Comparison of ENCODE assay signal across 1 cellular context in genomic region chr4:55853484-55854046, GRCh38.
A peak's percentile ranks its signal among the peaks of the same experiment; 100 is the strongest.
TF ChIP-seq lines count a peak whose summit lies in the region.

EXOC1 (plus strand) TSS chr4:55853648; CDS start chr4:55858324, 4,676 bp downstream.

TF ChIP-seq in HepG2, 621 proteins besides CTCF, POLR2A, EP300 and RAD21 (continued from another document and continues in another):
- TF ChIP-seq, protein P1, sequence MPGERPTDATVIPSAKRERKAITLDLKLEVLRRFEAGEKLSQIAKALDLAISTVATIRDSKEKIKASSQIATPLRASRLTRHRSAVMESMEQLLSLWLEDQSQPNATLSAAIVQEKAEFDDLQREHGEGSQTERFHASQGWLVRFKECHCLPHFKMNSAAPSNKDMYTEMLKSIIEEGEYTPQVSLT (CRISPR knock-in tag; IDR thresholded peaks at IDR 0.05; ENCODE audit: borderline replicate concordance, low read depth): no peak
- TF ChIP-seq PAWR (CRISPR knock-in tag; IDR thresholded peaks at IDR 0.05; ENCODE audit: borderline replicate concordance) (no peak), ZNF33B (CRISPR knock-in tag; IDR thresholded peaks at IDR 0.05) (no peak), RFX1 (IDR thresholded peaks at IDR 0.05) (no peak), DNMT1 (CRISPR knock-in tag; IDR thresholded peaks at IDR 0.05) (no peak), GRHL1 (CRISPR knock-in tag; conservative IDR thresholded peaks at IDR 0.05) (no peak), TMF1 (CRISPR knock-in tag; IDR thresholded peaks at IDR 0.05; ENCODE audit: low read depth) (no peak), ARID2 (CRISPR knock-in tag; IDR thresholded peaks at IDR 0.05; ENCODE audit: borderline replicate concordance) (no peak), ZBTB38 (CRISPR knock-in tag; IDR thresholded peaks at IDR 0.05) (peak; percentile 43; the same call in 1 of the 2 replicates), JDP2 (CRISPR knock-in tag; IDR thresholded peaks at IDR 0.05; ENCODE audit: borderline replicate concordance) (no peak), HCFC1 (IDR thresholded peaks at IDR 0.05; ENCODE audit: low read depth, low read length) (peak; percentile 56), FOXO1 (CRISPR knock-in tag; IDR thresholded peaks at IDR 0.05) (no peak), ATF4 (CRISPR knock-in tag; IDR thresholded peaks at IDR 0.05) (no peak), ZNF512B (CRISPR knock-in tag; IDR thresholded peaks at IDR 0.05; ENCODE audit: borderline replicate concordance) (no peak), KDM1A (CRISPR knock-in tag; IDR thresholded peaks at IDR 0.05) (no peak), ZSCAN9 (CRISPR knock-in tag; IDR thresholded peaks at IDR 0.05; ENCODE audit: borderline replicate concordance) (0 out of 2 replicates have a peak, but pooled peaks have one; percentile 58), FOXP4 (CRISPR knock-in tag; IDR thresholded peaks at IDR 0.05) (peak; percentile 50; the same call in 1 of the 2 replicates), FOXM1 (CRISPR knock-in tag; IDR thresholded peaks at IDR 0.05) (0 out of 2 replicates have a peak, but pooled peaks have one; percentile 32), KAT2B (IDR thresholded peaks at IDR 0.05; ENCODE audit: borderline replicate concordance, low read depth, low read length) (no peak), ZNF180 (CRISPR knock-in tag; IDR thresholded peaks at IDR 0.05; ENCODE audit: borderline replicate concordance, low read depth) (no peak), CBX1 (IDR thresholded peaks at IDR 0.05; ENCODE audit: low read depth) (peak; percentile 78)
- TF ChIP-seq, protein P2, sequence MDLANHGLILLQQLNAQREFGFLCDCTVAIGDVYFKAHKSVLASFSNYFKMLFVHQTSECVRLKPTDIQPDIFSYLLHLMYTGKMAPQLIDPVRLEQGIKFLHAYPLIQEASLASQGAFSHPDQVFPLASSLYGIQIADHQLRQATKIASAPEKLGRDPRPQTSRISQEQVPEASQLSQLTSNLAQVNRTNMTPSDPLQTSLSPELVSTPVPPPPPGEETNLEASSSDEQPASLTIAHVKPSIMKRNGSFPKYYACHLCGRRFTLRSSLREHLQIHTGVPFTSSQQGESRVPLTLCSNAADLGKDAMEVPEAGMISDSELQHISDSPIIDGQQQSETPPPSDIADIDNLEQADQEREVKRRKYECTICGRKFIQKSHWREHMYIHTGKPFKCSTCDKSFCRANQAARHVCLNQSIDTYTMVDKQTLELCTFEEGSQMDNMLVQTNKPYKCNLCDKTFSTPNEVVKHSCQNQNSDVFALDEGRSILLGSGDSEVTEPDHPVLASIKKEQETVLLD (CRISPR knock-in tag; IDR thresholded peaks at IDR 0.05; ENCODE audit: low read depth): 0 out of 2 replicates have a peak, but pooled peaks have one; percentile 57
- TF ChIP-seq, protein P3, sequence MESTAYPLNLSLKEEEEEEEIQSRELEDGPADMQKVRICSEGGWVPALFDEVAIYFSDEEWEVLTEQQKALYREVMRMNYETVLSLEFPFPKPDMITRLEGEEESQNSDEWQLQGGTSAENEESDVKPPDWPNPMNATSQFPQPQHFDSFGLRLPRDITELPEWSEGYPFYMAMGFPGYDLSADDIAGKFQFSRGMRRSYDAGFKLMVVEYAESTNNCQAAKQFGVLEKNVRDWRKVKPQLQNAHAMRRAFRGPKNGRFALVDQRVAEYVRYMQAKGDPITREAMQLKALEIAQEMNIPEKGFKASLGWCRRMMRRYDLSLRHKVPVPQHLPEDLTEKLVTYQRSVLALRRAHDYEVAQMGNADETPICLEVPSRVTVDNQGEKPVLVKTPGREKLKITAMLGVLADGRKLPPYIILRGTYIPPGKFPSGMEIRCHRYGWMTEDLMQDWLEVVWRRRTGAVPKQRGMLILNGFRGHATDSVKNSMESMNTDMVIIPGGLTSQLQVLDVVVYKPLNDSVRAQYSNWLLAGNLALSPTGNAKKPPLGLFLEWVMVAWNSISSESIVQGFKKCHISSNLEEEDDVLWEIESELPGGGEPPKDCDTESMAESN (CRISPR knock-in tag; conservative IDR thresholded peaks at IDR 0.05): peak; percentile 71; the same call in 1 of the 2 replicates
- TF ChIP-seq, protein P4, sequence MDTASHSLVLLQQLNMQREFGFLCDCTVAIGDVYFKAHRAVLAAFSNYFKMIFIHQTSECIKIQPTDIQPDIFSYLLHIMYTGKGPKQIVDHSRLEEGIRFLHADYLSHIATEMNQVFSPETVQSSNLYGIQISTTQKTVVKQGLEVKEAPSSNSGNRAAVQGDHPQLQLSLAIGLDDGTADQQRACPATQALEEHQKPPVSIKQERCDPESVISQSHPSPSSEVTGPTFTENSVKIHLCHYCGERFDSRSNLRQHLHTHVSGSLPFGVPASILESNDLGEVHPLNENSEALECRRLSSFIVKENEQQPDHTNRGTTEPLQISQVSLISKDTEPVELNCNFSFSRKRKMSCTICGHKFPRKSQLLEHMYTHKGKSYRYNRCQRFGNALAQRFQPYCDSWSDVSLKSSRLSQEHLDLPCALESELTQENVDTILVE (CRISPR knock-in tag; IDR thresholded peaks at IDR 0.05): peak; percentile 84
- TF ChIP-seq, protein P5, sequence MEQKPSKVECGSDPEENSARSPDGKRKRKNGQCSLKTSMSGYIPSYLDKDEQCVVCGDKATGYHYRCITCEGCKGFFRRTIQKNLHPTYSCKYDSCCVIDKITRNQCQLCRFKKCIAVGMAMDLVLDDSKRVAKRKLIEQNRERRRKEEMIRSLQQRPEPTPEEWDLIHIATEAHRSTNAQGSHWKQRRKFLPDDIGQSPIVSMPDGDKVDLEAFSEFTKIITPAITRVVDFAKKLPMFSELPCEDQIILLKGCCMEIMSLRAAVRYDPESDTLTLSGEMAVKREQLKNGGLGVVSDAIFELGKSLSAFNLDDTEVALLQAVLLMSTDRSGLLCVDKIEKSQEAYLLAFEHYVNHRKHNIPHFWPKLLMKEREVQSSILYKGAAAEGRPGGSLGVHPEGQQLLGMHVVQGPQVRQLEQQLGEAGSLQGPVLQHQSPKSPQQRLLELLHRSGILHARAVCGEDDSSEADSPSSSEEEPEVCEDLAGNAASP (CRISPR knock-in tag; IDR thresholded peaks at IDR 0.05; ENCODE audit: borderline replicate concordance): peak; percentile 17; the same call in 1 of the 2 replicates
- TF ChIP-seq, protein P6, sequence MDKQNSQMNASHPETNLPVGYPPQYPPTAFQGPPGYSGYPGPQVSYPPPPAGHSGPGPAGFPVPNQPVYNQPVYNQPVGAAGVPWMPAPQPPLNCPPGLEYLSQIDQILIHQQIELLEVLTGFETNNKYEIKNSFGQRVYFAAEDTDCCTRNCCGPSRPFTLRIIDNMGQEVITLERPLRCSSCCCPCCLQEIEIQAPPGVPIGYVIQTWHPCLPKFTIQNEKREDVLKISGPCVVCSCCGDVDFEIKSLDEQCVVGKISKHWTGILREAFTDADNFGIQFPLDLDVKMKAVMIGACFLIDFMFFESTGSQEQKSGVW (CRISPR knock-in tag; IDR thresholded peaks at IDR 0.05; ENCODE audit: borderline replicate concordance): no peak
- TF ChIP-seq, protein P7, sequence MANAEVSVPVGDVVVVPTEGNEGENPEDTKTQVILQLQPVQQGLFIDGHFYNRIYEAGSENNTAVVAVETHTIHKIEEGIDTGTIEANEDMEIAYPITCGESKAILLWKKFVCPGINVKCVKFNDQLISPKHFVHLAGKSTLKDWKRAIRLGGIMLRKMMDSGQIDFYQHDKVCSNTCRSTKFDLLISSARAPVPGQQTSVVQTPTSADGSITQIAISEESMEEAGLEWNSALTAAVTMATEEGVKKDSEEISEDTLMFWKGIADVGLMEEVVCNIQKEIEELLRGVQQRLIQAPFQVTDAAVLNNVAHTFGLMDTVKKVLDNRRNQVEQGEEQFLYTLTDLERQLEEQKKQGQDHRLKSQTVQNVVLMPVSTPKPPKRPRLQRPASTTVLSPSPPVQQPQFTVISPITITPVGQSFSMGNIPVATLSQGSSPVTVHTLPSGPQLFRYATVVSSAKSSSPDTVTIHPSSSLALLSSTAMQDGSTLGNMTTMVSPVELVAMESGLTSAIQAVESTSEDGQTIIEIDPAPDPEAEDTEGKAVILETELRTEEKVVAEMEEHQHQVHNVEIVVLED (CRISPR knock-in tag; IDR thresholded peaks at IDR 0.05; ENCODE audit: borderline replicate concordance): peak; percentile 84
- TF ChIP-seq, protein P8, sequence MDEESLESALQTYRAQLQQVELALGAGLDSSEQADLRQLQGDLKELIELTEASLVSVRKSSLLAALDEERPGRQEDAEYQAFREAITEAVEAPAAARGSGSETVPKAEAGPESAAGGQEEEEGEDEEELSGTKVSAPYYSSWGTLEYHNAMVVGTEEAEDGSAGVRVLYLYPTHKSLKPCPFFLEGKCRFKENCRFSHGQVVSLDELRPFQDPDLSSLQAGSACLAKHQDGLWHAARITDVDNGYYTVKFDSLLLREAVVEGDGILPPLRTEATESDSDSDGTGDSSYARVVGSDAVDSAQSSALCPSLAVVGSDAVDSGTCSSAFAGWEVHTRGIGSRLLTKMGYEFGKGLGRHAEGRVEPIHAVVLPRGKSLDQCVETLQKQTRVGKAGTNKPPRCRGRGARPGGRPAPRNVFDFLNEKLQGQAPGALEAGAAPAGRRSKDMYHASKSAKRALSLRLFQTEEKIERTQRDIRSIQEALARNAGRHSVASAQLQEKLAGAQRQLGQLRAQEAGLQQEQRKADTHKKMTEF (CRISPR knock-in tag; IDR thresholded peaks at IDR 0.05): peak; percentile 71; the same call in 1 of the 2 replicates
- TF ChIP-seq, protein P9, sequence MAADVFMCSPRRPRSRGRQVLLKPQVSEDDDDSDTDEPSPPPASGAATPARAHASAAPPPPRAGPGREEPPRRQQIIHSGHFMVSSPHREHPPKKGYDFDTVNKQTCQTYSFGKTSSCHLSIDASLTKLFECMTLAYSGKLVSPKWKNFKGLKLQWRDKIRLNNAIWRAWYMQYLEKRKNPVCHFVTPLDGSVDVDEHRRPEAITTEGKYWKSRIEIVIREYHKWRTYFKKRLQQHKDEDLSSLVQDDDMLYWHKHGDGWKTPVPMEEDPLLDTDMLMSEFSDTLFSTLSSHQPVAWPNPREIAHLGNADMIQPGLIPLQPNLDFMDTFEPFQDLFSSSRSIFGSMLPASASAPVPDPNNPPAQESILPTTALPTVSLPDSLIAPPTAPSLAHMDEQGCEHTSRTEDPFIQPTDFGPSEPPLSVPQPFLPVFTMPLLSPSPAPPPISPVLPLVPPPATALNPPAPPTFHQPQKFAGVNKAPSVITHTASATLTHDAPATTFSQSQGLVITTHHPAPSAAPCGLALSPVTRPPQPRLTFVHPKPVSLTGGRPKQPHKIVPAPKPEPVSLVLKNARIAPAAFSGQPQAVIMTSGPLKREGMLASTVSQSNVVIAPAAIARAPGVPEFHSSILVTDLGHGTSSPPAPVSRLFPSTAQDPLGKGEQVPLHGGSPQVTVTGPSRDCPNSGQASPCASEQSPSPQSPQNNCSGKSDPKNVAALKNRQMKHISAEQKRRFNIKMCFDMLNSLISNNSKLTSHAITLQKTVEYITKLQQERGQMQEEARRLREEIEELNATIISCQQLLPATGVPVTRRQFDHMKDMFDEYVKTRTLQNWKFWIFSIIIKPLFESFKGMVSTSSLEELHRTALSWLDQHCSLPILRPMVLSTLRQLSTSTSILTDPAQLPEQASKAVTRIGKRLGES (CRISPR knock-in tag; IDR thresholded peaks at IDR 0.05; ENCODE audit: borderline replicate concordance): peak; percentile 44; the same call in 1 of the 2 replicates
